Comparison of ENCODE assay signal across 31 cellular contexts in the genomic region with DNA sequence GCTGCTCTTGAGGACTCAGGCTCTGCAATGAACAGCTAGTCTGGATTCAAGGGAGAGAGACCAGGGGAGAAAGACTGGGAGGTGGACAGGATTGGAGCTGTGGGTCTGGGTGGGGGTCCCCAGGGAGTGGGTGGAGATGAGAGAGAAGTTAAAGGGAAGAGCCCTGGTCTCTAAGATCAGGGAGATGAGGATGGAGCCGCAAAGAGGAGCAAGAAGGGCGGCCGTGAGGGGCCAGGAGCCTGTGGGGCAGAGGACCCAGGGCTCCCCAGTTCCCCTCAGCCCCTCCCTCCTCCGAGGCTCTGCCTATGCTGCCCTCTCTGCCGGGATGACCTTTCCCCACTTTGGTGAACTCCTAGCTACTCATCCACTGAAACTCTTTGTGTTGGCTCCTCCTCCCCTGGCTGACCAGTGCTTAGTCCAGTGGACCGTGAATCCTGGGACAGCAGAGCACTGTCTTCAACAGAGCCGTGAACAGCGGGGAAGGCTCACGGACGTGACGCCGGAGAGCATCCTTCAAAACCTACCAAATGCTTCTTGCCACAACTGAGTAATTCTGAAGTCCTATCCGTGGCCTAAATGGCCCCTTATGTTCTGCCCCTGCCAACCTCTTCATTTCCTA. TPM values are rescaled to one million over a fixed set of nuclear protein-coding genes. Genes with fewer than 3 reads are reported as not detected.
DNase-seq lines count a peak whose midpoint lies in the region; ATAC-seq and TF ChIP-seq lines count a peak whose summit lies in the region.
"Had no signal": no experiment of that assay in that cellular context is flagged by ENCODE, and none has a peak within 500 bp of the region (broad histone marks: within the 10 kb centered on the region; RNA-seq: fewer than 3 reads in every experiment).

No MANE protein-coding gene starts in this region.

- H3K27ac Mint-ChIP-seq in activated CD8-positive, alpha-beta memory T cell treated with anti-CD3 and anti-CD28 coated beads, Interleukin-2, amount 10 ng/mL, durations not matched to agents 7 days and 5 days = no peak overlapping the region
- H3K27ac Mint-ChIP-seq in neural progenitor cell = peak overlapping the region; percentile 94
- no peak overlapping the region for H3K27ac Mint-ChIP-seq in activated naive CD8-positive, alpha-beta T cell treated with anti-CD3 and anti-CD28 coated beads for 36 hours
- H3K27ac Mint-ChIP-seq: activated T-helper 1 cell treated with anti-CD3 and anti-CD28 coated beads, Interleukin-12 subunit alpha, Interleukin-12 subunit beta, Interleukin-2, Interleukin-4 antibody, amounts not matched to agents 30 ng/mL and 10 ng/mL and 1 ng/mL, durations not matched to agents 14 hours and 24 hours and 36 hours had no signal

- CTCF ChIA-PET in activated CD8-positive, alpha-beta memory T cell treated with anti-CD3 and anti-CD28 coated beads, Interleukin-2, amount 10 ng/mL, durations not matched to agents 7 days and 5 days (lab: Charles Lee) = no interaction called here

- H4K20me1 ChIP-seq in neural progenitor cell (ENCODE audit: low read depth) = no peaks in the 10 kb centered on the region

- no peak for ATAC-seq in activated CD8-positive, alpha-beta memory T cell treated with anti-CD3 and anti-CD28 coated beads, Interleukin-2, amount 10 ng/mL, durations not matched to agents 7 days and 5 days
- ATAC-seq in HG03280 (IDR thresholded peaks at IDR 0.05; ENCODE audit: unreplicated experiment) = no peak
- ATAC-seq: esophagus mucosa had no signal

- intact Hi-C loops in vagina (cut with DNase I) = no loop called here

- no peak for TF ChIP-seq POLR2A in vagina (IDR thresholded peaks at IDR 0.05)

- H3K9me3 ChIP-seq in neural progenitor cell (ENCODE audit: low read depth) = no peaks in the 10 kb centered on the region
- H3K9me3 ChIP-seq in vagina = no peaks in the 10 kb centered on the region
- H3K9me3 ChIP-seq: Caco-2, sigmoid colon, transverse colon had no signal

- no peaks in the 10 kb centered on the region for H3K36me3 Mint-ChIP-seq in activated CD8-positive, alpha-beta memory T cell treated with anti-CD3 and anti-CD28 coated beads, Interleukin-2, amount 10 ng/mL, durations not matched to agents 7 days and 5 days
- H3K36me3 Mint-ChIP-seq in neural progenitor cell = no peaks in the 10 kb centered on the region
- no peaks in the 10 kb centered on the region for H3K36me3 Mint-ChIP-seq in activated naive CD8-positive, alpha-beta T cell treated with anti-CD3 and anti-CD28 coated beads for 36 hours

- H3K9ac ChIP-seq in neural progenitor cell = no peak overlapping the region

- no peaks in the 10 kb centered on the region for H3K36me3 ChIP-seq in neural progenitor cell
- no peaks in the 10 kb centered on the region for H3K36me3 ChIP-seq in vagina
- H3K36me3 ChIP-seq: sigmoid colon, transverse colon had no signal

- TF ChIP-seq CTCF in neural progenitor cell (IDR thresholded peaks at IDR 0.05) (no peak), vagina (IDR thresholded peaks at IDR 0.05) (no peak)

- H3K27ac ChIP-seq in neural progenitor cell (peak overlapping the region; percentile 59), vagina (no peak overlapping the region)
- H3K27ac ChIP-seq: C4-2B, RWPE1, sigmoid colon, transverse colon had no signal

- peaks cover 28% of the 10 kb centered on the region for H3F3A ChIP-seq in neural progenitor cell (ENCODE audit: low read depth)

- H3K79me2 ChIP-seq in neural progenitor cell (ENCODE audit: low read depth) = no peaks in the 10 kb centered on the region

- H3K4me3 ChIP-seq in neural progenitor cell = no peak overlapping the region
- no peak overlapping the region for H3K4me3 ChIP-seq in vagina
- H3K4me3 ChIP-seq: sigmoid colon, transverse colon had no signal

- H3K4me3 Mint-ChIP-seq in activated CD8-positive, alpha-beta memory T cell treated with anti-CD3 and anti-CD28 coated beads, Interleukin-2, amount 10 ng/mL, durations not matched to agents 7 days and 5 days = no peak overlapping the region
- peak overlapping the region; percentile 39 for H3K4me3 Mint-ChIP-seq in neural progenitor cell
- no peak overlapping the region for H3K4me3 Mint-ChIP-seq in activated naive CD8-positive, alpha-beta T cell treated with anti-CD3 and anti-CD28 coated beads for 36 hours
- H3K4me3 Mint-ChIP-seq: activated T-helper 1 cell treated with anti-CD3 and anti-CD28 coated beads, Interleukin-12 subunit alpha, Interleukin-12 subunit beta, Interleukin-2, Interleukin-4 antibody, amounts not matched to agents 30 ng/mL and 10 ng/mL and 1 ng/mL, durations not matched to agents 14 hours and 24 hours and 36 hours; IgD-negative memory B cell had no signal

- peaks cover 8% of the 10 kb centered on the region for H3K4me1 Mint-ChIP-seq in activated CD8-positive, alpha-beta memory T cell treated with anti-CD3 and anti-CD28 coated beads, Interleukin-2, amount 10 ng/mL, durations not matched to agents 7 days and 5 days
- H3K4me1 Mint-ChIP-seq in neural progenitor cell = peaks cover 85% of the 10 kb centered on the region
- H3K4me1 Mint-ChIP-seq in activated naive CD8-positive, alpha-beta T cell treated with anti-CD3 and anti-CD28 coated beads for 36 hours = peaks cover 13% of the 10 kb centered on the region
- H3K4me1 Mint-ChIP-seq: IgD-negative memory B cell had no signal

- H3K9me3 Mint-ChIP-seq in activated CD8-positive, alpha-beta memory T cell treated with anti-CD3 and anti-CD28 coated beads, Interleukin-2, amount 10 ng/mL, durations not matched to agents 7 days and 5 days (ENCODE audit: low read depth) = no peaks in the 10 kb centered on the region
- peaks cover 3% of the 10 kb centered on the region for H3K9me3 Mint-ChIP-seq in neural progenitor cell
- no peaks in the 10 kb centered on the region for H3K9me3 Mint-ChIP-seq in activated naive CD8-positive, alpha-beta T cell treated with anti-CD3 and anti-CD28 coated beads for 36 hours
- H3K9me3 Mint-ChIP-seq: activated T-helper 1 cell treated with anti-CD3 and anti-CD28 coated beads, Interleukin-12 subunit alpha, Interleukin-12 subunit beta, Interleukin-2, Interleukin-4 antibody, amounts not matched to agents 30 ng/mL and 10 ng/mL and 1 ng/mL, durations not matched to agents 14 hours and 24 hours and 36 hours had no signal

- peak overlapping the region; percentile 65 for H3K4me2 ChIP-seq in neural progenitor cell

- H3K27me3 ChIP-seq in neural progenitor cell = no peaks in the 10 kb centered on the region
- H3K27me3 ChIP-seq in vagina = no peaks in the 10 kb centered on the region

- H3K27me3 Mint-ChIP-seq in activated CD8-positive, alpha-beta memory T cell treated with anti-CD3 and anti-CD28 coated beads, Interleukin-2, amount 10 ng/mL, durations not matched to agents 7 days and 5 days = peaks cover 59% of the 10 kb centered on the region
- peaks cover 6% of the 10 kb centered on the region for H3K27me3 Mint-ChIP-seq in neural progenitor cell (ENCODE audit: insufficient read depth, low read depth)
- peaks cover 56% of the 10 kb centered on the region for H3K27me3 Mint-ChIP-seq in activated naive CD8-positive, alpha-beta T cell treated with anti-CD3 and anti-CD28 coated beads for 36 hours

- H3K4me1 ChIP-seq in neural progenitor cell = peaks cover 53% of the 10 kb centered on the region
- H3K4me1 ChIP-seq in vagina = peaks cover 8% of the 10 kb centered on the region
- H3K4me1 ChIP-seq: Caco-2, transverse colon had no signal

- peak; percentile 31 for DNase-seq in activated CD8-positive, alpha-beta memory T cell treated with anti-CD3 and anti-CD28 coated beads, Interleukin-2, amount 10 ng/mL, durations not matched to agents 7 days and 5 days
- no peak for DNase-seq in activated CD8-positive, alpha-beta memory T cell treated with anti-CD3 and anti-CD28 coated beads, Interleukin-2, amount 50 U/mL, for 4 hours
- DNase-seq in iris pigment epithelial cell (ENCODE audit: low read depth) (peak; percentile 7), neural progenitor cell (ENCODE audit: low spot score) (peak; percentile 82), vagina (ENCODE audit: extremely low spot score in 2 of 2) (peak; percentile 37 to 74), GM19240 (ENCODE audit: insufficient read length, low spot score) (no peak)
- DNase-seq in activated naive CD8-positive, alpha-beta T cell treated with anti-CD3 and anti-CD28 coated beads for 36 hours = no peak
- DNase-seq: 8988T; activated CD4-positive, CD25-positive, alpha-beta regulatory T cell; activated naive CD4-positive, alpha-beta T cell treated with Interleukin-2 at 50 U/mL for 16 hours; Caco-2; central memory CD4-positive, alpha-beta T cell; cortex of kidney; kidney; NCI-H1436 treated with DMSO at 0.1 percent for 48 hours; NCI-H82; sigmoid colon; stimulated activated CD4-positive, alpha-beta T cell treated with anti-CD3 and anti-CD28 coated beads, Interleukin-4, amount 100 ng/mL, for 1 hour; transverse colon had no signal

- no peak overlapping the region for H2AFZ ChIP-seq in neural progenitor cell (replicated peaks)

RNA-seq across cellular contexts. Expression of a gene that starts 16.4 kb away (rescaled TPM):
- total RNA-seq in activated CD8-positive, alpha-beta memory T cell treated with anti-CD3 and anti-CD28 coated beads, Interleukin-2, amount 10 ng/mL, durations not matched to agents 7 days and 5 days = not detected
- total RNA-seq in neural progenitor cell (ENCODE audit: low replicate concordance) (0.09 TPM in 1 of 2 replicates, not detected in the other), vagina (not detected)
- not detected for total RNA-seq in activated naive CD8-positive, alpha-beta T cell treated with anti-CD3 and anti-CD28 coated beads for 36 hours
- total RNA-seq: activated T-helper 1 cell treated with anti-CD3 and anti-CD28 coated beads, Interleukin-12 subunit alpha, Interleukin-12 subunit beta, Interleukin-2, Interleukin-4 antibody, amounts not matched to agents 30 ng/mL and 10 ng/mL and 1 ng/mL, durations not matched to agents 14 hours and 24 hours and 36 hours; Caco-2; esophagus mucosa; fibroblast of villous mesenchyme; kidney; lung microvascular endothelial cell; NCI-H460; posterior vena cava; sigmoid colon; SK-MEL-5; T-helper 1 cell treated with Interleukin-12 subunit alpha and Interleukin-12 subunit beta and Interleukin-4 antibody, amounts not matched to agents 30 ng/mL and 1 ng/mL, for 36 hours; transverse colon had no signal

Comparison
In these comparisons a context has a peak if more than half of its experiments do, and no peak if none do; other contexts are left out.
1. DNase-seq: peak in activated CD8-positive, alpha-beta memory T cell treated with anti-CD3 and anti-CD28 coated beads, Interleukin-2, amount 10 ng/mL, durations not matched to agents 7 days and 5 days (single experiment), iris pigment epithelial cell (single experiment), neural progenitor cell (single experiment) and vagina (2 of 2); none in activated CD8-positive, alpha-beta memory T cell treated with anti-CD3 and anti-CD28 coated beads, Interleukin-2, amount 50 U/mL, for 4 hours (single experiment), activated naive CD8-positive, alpha-beta T cell treated with anti-CD3 and anti-CD28 coated beads for 36 hours (single experiment) and GM19240 (single experiment).